In genomic region chr5:159459951-159460538, GRCh38 we compare ENCODE assay signal across 9 cellular contexts.
DNase-seq lines count a peak whose midpoint lies in the region; ATAC-seq and TF ChIP-seq lines count a peak whose summit lies in the region.
"Had no signal": no experiment of that assay in that cellular context is flagged by ENCODE, and none has a peak within 500 bp of the region (broad histone marks: within the 10 kb centered on the region; RNA-seq: fewer than 3 reads in every experiment).

No MANE protein-coding gene starts in this region.

- no peak overlapping the region for H2AFZ ChIP-seq in SK-N-SH (ENCODE audit: low read depth)

- TF ChIP-seq CTCF in SK-N-SH (IDR thresholded peaks at IDR 0.05) (no peak), osteocyte (IDR thresholded peaks at IDR 0.05) (no peak)
- TF ChIP-seq CTCF in activated CD8-positive, alpha-beta T cell treated with anti-CD3 and anti-CD28 coated beads for 36 hours (IDR thresholded peaks at IDR 0.05) = no peak

- H3K36me3 Mint-ChIP-seq in activated CD8-positive, alpha-beta T cell treated with anti-CD3 and anti-CD28 coated beads for 36 hours (ENCODE audit: low read depth) = no peaks in the 10 kb centered on the region
- no peaks in the 10 kb centered on the region for H3K36me3 Mint-ChIP-seq in osteocyte (ENCODE audit: unreplicated experiment)

- intact Hi-C loops in activated CD8-positive, alpha-beta T cell treated with anti-CD3 and anti-CD28 coated beads for 36 hours (cut with micrococcal nuclease) = loop anchor here (1.0 kb wide), 1 partner anchor 48 kb away; no protein-coding TSS in a partner anchor

- CTCF ChIA-PET in SK-N-SH (lab: Yijun Ruan, JAX) = no interaction called here
- CTCF ChIA-PET in activated CD8-positive, alpha-beta T cell treated with anti-CD3 and anti-CD28 coated beads for 36 hours (lab: Charles Lee) = no interaction called here

- H3K36me3 ChIP-seq in SK-N-SH (replicated peaks in 1 of 2; ENCODE audit: control insufficient read depth in 1 of 2, insufficient read depth in 2 of 2, low read length in 1 of 2) = no peaks in the 10 kb centered on the region

- peaks cover 47% of the 10 kb centered on the region for H3K4me1 Mint-ChIP-seq in activated CD8-positive, alpha-beta T cell treated with anti-CD3 and anti-CD28 coated beads for 36 hours (ENCODE audit: low read depth)
- peaks cover 28% of the 10 kb centered on the region for H3K4me1 Mint-ChIP-seq in osteocyte (ENCODE audit: unreplicated experiment)

- H3K4me3 ChIP-seq in SK-N-SH (ENCODE audit: low read depth in 2 of 2, low read length in 1 of 2) = no peak overlapping the region

- H3K79me2 ChIP-seq in SK-N-SH (ENCODE audit: insufficient read depth) = no peaks in the 10 kb centered on the region

- TF ChIP-seq EP300 in SK-N-SH (IDR thresholded peaks at IDR 0.05; ENCODE audit: borderline replicate concordance in 1 of 2, low read depth in 1 of 2, low read length in 1 of 2) = no peak

- no peak for DNase-seq in SK-N-SH
- DNase-seq in activated CD8-positive, alpha-beta T cell treated with anti-CD3 and anti-CD28 coated beads for 36 hours = peak; percentile 22
- peak; percentile 65 for DNase-seq in osteocyte (ENCODE audit: extremely low spot score, unreplicated experiment)
- no peak for DNase-seq in DMS79 treated with DMSO at 0.1 percent for 48 hours (lab: John Stamatoyannopoulos, UW)

- peaks cover 21% of the 10 kb centered on the region for H3F3A ChIP-seq in SK-N-SH (replicated peaks; ENCODE audit: insufficient read depth)

- no peak overlapping the region for H3K4me2 ChIP-seq in SK-N-SH

- no peaks in the 10 kb centered on the region for H3K27me3 ChIP-seq in SK-N-SH (ENCODE audit: insufficient read depth)

- no peaks in the 10 kb centered on the region for H4K20me1 ChIP-seq in SK-N-SH (ENCODE audit: insufficient read depth)

- POLR2A ChIA-PET in SK-N-SH (lab: Yijun Ruan, JAX) = no interaction called here
- POLR2A ChIA-PET in activated CD8-positive, alpha-beta T cell treated with anti-CD3 and anti-CD28 coated beads for 36 hours (lab: Charles Lee) = no interaction called here

- peaks cover 0 to 13% of the 10 kb centered on the region in 2 experiments for H3K4me1 ChIP-seq in SK-N-SH (ENCODE audit: control insufficient read depth in 1 of 2, insufficient read depth in 2 of 2, low read depth in 1 of 2, low read length in 1 of 2)

- no peak overlapping the region for H3K27ac ChIP-seq in SK-N-SH (ENCODE audit: low read depth in 2 of 2, low read length in 1 of 2)

- WGBS in SK-N-SH (ENCODE audit: low lambda C conversion rate) = 74% methylated on average over 3 of the region's 3 CpGs

- ATAC-seq in SK-N-SH treated with all-trans-retinoic acid at 6 μM for 48 hours (no peak), HG03354 (IDR thresholded peaks at IDR 0.05; ENCODE audit: poor library complexity, severe bottlenecking, unreplicated experiment) (peak; percentile 38), HG03565 (IDR thresholded peaks at IDR 0.05; ENCODE audit: unreplicated experiment) (no peak), HG03280 (IDR thresholded peaks at IDR 0.05; ENCODE audit: unreplicated experiment) (no peak)
- ATAC-seq in activated CD8-positive, alpha-beta T cell treated with anti-CD3 and anti-CD28 coated beads for 36 hours = peak; percentile 22

- H3K27ac Mint-ChIP-seq in activated CD8-positive, alpha-beta T cell treated with anti-CD3 and anti-CD28 coated beads for 36 hours = no peak overlapping the region
- H3K27ac Mint-ChIP-seq in osteocyte (ENCODE audit: unreplicated experiment) = peak overlapping the region; percentile 43

- H3K27me3 Mint-ChIP-seq in activated CD8-positive, alpha-beta T cell treated with anti-CD3 and anti-CD28 coated beads for 36 hours = peaks cover 11% of the 10 kb centered on the region
- H3K27me3 Mint-ChIP-seq in osteocyte (ENCODE audit: unreplicated experiment) = peaks cover 21% of the 10 kb centered on the region

- H3K9me2 ChIP-seq in SK-N-SH = no peaks in the 10 kb centered on the region

- no peak overlapping the region for H3K9ac ChIP-seq in SK-N-SH

- H3K9me3 Mint-ChIP-seq in activated CD8-positive, alpha-beta T cell treated with anti-CD3 and anti-CD28 coated beads for 36 hours = no peaks in the 10 kb centered on the region
- no peaks in the 10 kb centered on the region for H3K9me3 Mint-ChIP-seq in osteocyte (ENCODE audit: unreplicated experiment)
- H3K9me3 Mint-ChIP-seq: central memory CD8-positive, alpha-beta T cell had no signal

- no peaks in the 10 kb centered on the region for H3K9me3 ChIP-seq in SK-N-SH

- no peak overlapping the region for H3K4me3 Mint-ChIP-seq in activated CD8-positive, alpha-beta T cell treated with anti-CD3 and anti-CD28 coated beads for 36 hours
- H3K4me3 Mint-ChIP-seq in osteocyte (ENCODE audit: unreplicated experiment) = no peak overlapping the region
- H3K4me3 Mint-ChIP-seq: central memory CD8-positive, alpha-beta T cell had no signal

- no peak for TF ChIP-seq RAD21 in SK-N-SH (IDR thresholded peaks at IDR 0.05; ENCODE audit: low read length)

TF ChIP-seq in SK-N-SH, 30 proteins besides CTCF, POLR2A, EP300 and RAD21:
- peak; percentile 25; the same call in 1 of the 2 replicates for TF ChIP-seq FOSL2 (IDR thresholded peaks at IDR 0.05; ENCODE audit: borderline replicate concordance, low read depth)
- TF ChIP-seq JUND (IDR thresholded peaks at IDR 0.05) = peak; percentile 27; the same call in 1 of the 2 replicates
- no peak for TF ChIP-seq IRF3 (IDR thresholded peaks at IDR 0.05; ENCODE audit: low read depth, low read length)
- no peak for TF ChIP-seq CHD2 (IDR thresholded peaks at IDR 0.05; ENCODE audit: low read length, partially characterized antibody)

TF ChIP-seq in SK-N-SH treated with all-trans-retinoic acid at 6 μM for 48 hours, 23 proteins besides CTCF, POLR2A, EP300 and RAD21:
- no peak for TF ChIP-seq BACH2 (CRISPR knock-in tag; IDR thresholded peaks at IDR 0.05; ENCODE audit: borderline replicate concordance)

Comparison
In these comparisons a context has a peak if more than half of its experiments do, and no peak if none do; other contexts are left out.
1. DNase-seq: peak in activated CD8-positive, alpha-beta T cell treated with anti-CD3 and anti-CD28 coated beads for 36 hours (single experiment) and osteocyte (single experiment); none in SK-N-SH (single experiment) and DMS79 treated with DMSO at 0.1 percent for 48 hours (single experiment).
2. ATAC-seq: peak in HG03354 (single experiment) and activated CD8-positive, alpha-beta T cell treated with anti-CD3 and anti-CD28 coated beads for 36 hours (single experiment); none in SK-N-SH treated with all-trans-retinoic acid at 6 μM for 48 hours (single experiment), HG03565 (single experiment) and HG03280 (single experiment).